8 cellular contexts compared by ENCODE assay signal in genomic region chr2:26035110-26035728, GRCh38. TPM values are rescaled to one million over a fixed set of nuclear protein-coding genes. Genes with fewer than 3 reads are reported as not detected.
DNase-seq lines count a peak whose midpoint lies in the region; ATAC-seq and TF ChIP-seq lines count a peak whose summit lies in the region.

No MANE protein-coding gene starts in this region.

- no peak overlapping the region for H2AFZ ChIP-seq in SU-DHL-6 (ENCODE audit: low read depth, low read length, severe bottlenecking)

- POLR2A ChIA-PET in GM10248 (lab: Yijun Ruan, JAX) = interaction anchor here (1.5 kb wide), 1 partner anchor 8 kb away, joined by 4 read pairs; no protein-coding TSS in a partner anchor

- no peaks in the 10 kb centered on the region for H3F3A ChIP-seq in SU-DHL-6 (ENCODE audit: insufficient read depth)

- intact Hi-C loops in psoas muscle (cut with DNase I) = loop anchor here in 1 of 2 donors (5.0 kb wide), 1 partner anchor 47 kb away; no protein-coding TSS in a partner anchor

- peak overlapping the region; percentile 87 for H3K9ac ChIP-seq in SU-DHL-6 (ENCODE audit: low read length)

- H3K27me3 ChIP-seq in H7 (ENCODE audit: control insufficient read depth, insufficient read depth, low read length) (no peaks in the 10 kb centered on the region), SU-DHL-6 (ENCODE audit: low read length) (no peaks in the 10 kb centered on the region), psoas muscle (ENCODE audit: insufficient read depth in 3 of 3, low read length in 2 of 3) (no peaks in the 10 kb centered on the region)

- H3K4me2 ChIP-seq in SU-DHL-6 (ENCODE audit: low read depth, low read length, poor library complexity, severe bottlenecking) = peak overlapping the region; percentile 92

- no peak for ATAC-seq in psoas muscle

- H3K4me1 ChIP-seq in psoas muscle = peaks cover 38% of the 10 kb centered on the region

- H3K36me3 ChIP-seq in H7 (replicated peaks; ENCODE audit: control insufficient read depth, insufficient read depth, low read length) (no peaks in the 10 kb centered on the region; the same call in 1 of the 2 replicates), SU-DHL-6 (ENCODE audit: low read length) (peaks cover 7% of the 10 kb centered on the region), psoas muscle (ENCODE audit: insufficient read depth in 1 of 2, low read depth in 1 of 2) (peaks cover 0 to 4% of the 10 kb centered on the region in 2 donors)

- DNase-seq in H7 (peak; percentile 36), fibroblast of peridontal ligament (ENCODE audit: extremely low read depth) (peak; percentile 16), psoas muscle (no peak), GM10248 (ENCODE audit: extremely low spot score) (no peak), occipital lobe (lab: John Stamatoyannopoulos, UW) (no peak), OCI-M2 (lab: John Stamatoyannopoulos, UW; ENCODE audit: unreplicated experiment) (no peak), NCI-H1694 (lab: John Stamatoyannopoulos, UW) (no peak)

- peaks cover 25% of the 10 kb centered on the region for H4K20me1 ChIP-seq in SU-DHL-6 (ENCODE audit: low read depth, low read length)

- CTCF ChIA-PET in GM10248 (lab: Yijun Ruan, JAX) = interaction anchor here (0.8 to 1.5 kb wide), 5 partner anchors 15 to 50 kb away, joined by 3 to 5 read pairs (median 3); no protein-coding TSS in a partner anchor

- H3K4me3 ChIP-seq in H7 (ENCODE audit: insufficient read depth, low read depth, low read length) (peak overlapping the region; percentile 84), SU-DHL-6 (ENCODE audit: insufficient read depth, low read length, poor library complexity, severe bottlenecking) (peak overlapping the region; percentile 74), psoas muscle (peak overlapping the region; percentile 97)

- WGBS in psoas muscle, 3 donors = 1% methylated on average over 11 of the region's 11 CpGs

- no peaks in the 10 kb centered on the region for H3K9me2 ChIP-seq in SU-DHL-6 (replicated peaks; ENCODE audit: insufficient read depth, low read length)

- H3K79me2 ChIP-seq in SU-DHL-6 (ENCODE audit: insufficient read depth, low read length) = peaks cover 63% of the 10 kb centered on the region

- no peak for TF ChIP-seq CTCF in SU-DHL-6 (IDR thresholded peaks at IDR 0.05; ENCODE audit: insufficient read depth, low read length, poor library complexity, severe bottlenecking)
- TF ChIP-seq CTCF in psoas muscle (IDR thresholded peaks at IDR 0.05) = no peak
- no peak for TF ChIP-seq CTCF in GM10248 (IDR thresholded peaks at IDR 0.05; ENCODE audit: control extremely low read depth, extremely low read depth, low read depth, missing control alignments)

- peak overlapping the region; percentile 72; the same call in 1 of the 2 replicates for H3K27ac ChIP-seq in SU-DHL-6 (ENCODE audit: low read depth, low read length)
- peak overlapping the region; percentile 98 for H3K27ac ChIP-seq in psoas muscle

- H3K9me3 ChIP-seq in SU-DHL-6 (ENCODE audit: insufficient read depth, low read length) (no peaks in the 10 kb centered on the region), psoas muscle (no peaks in the 10 kb centered on the region)

RNA-seq across cellular contexts. Expression of gene RAB10, which starts 1.3 kb away (rescaled TPM):
- total RNA-seq in H7 (2014; rRNA removed; shearing (Covaris generic)) = 92.6 and 101 TPM in 2 replicates
- total RNA-seq in psoas muscle (100 to 1,000 TPM; 131 to 164 (median 149) TPM), occipital lobe (162 TPM)
- polyA plus RNA-seq in psoas muscle = 100 to 1,000 TPM in 2 of 3 donors, 10 to 100 TPM in 1; 76.5 to 170 (median 116) TPM

RNA-seq across cellular contexts. Expression of gene KIF3C, which starts 52.9 kb away (rescaled TPM):
- 24.7 and 27.5 TPM in 2 replicates for total RNA-seq in H7 (2014; rRNA removed; shearing (Covaris generic))
- total RNA-seq in psoas muscle (1 to 10 TPM; 1.3 to 3.3 (median 1.8) TPM), occipital lobe (94.2 TPM)
- 1 to 10 TPM in 2 of 3 donors, under 1 TPM in 1; 0.82 to 2.9 (median 1.7) TPM for polyA plus RNA-seq in psoas muscle

Comparison
In these comparisons a context has a peak if more than half of its experiments do, and no peak if none do; other contexts are left out.
1. DNase-seq: peak in H7 (single experiment) and fibroblast of peridontal ligament (single experiment); none in psoas muscle (0 of 2), GM10248 (single experiment), occipital lobe (single experiment), OCI-M2 (single experiment) and NCI-H1694 (single experiment).
2. Peak in every context shown above with its lines, with median percentiles within 50 percentile points of each other: H3K4me3 ChIP-seq.